In the genomic region with DNA sequence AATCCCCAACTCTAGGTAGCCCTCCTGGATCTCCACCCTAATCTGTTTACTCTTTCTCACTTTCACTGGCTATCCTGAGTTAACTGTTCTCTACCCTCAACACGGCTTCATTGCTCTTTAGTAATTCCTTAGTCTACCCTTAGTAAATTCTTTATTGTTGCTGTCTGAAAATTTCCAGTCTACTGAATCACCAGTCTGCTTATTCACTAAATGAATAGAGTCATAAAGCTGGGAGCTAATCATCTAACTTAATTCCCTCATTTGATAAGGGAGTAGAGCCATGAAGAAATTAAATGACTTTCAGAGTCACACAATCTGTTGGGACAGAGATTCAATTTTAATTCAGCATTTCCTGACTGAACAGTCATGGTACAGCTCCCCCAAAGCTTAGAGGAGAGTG, we compare ENCODE assay signal across 24 cellular contexts.
"Had no signal": no experiment of that assay in that cellular context is flagged by ENCODE, and none has a peak within 500 bp of the region (broad histone marks: within the 10 kb centered on the region; RNA-seq: fewer than 3 reads in every experiment).

No MANE protein-coding gene starts in this region.

- H3K4me1 ChIP-seq: heart right ventricle, stomach, suprapubic skin, transverse colon had no signal

- H3K27me3 Mint-ChIP-seq: activated B cell treated with CpG ODN at 0.5 μM for 24 hours; activated naive CD4-positive, alpha-beta T cell treated with anti-CD3 and anti-CD28 coated beads, Interleukin-2, amount 10 ng/mL, durations not matched to agents 7 days and 5 days; brain; dendritic cell treated with granulocyte-macrophage colony-stimulating factor and Interleukin-4, amounts not matched to agents 40 ng/mL and 50 ng/mL, for 4 days; naive B cell had no signal

- H3K9me3 ChIP-seq: suprapubic skin, transverse colon had no signal

- H3K4me3 ChIP-seq: heart right ventricle, lung, stomach, suprapubic skin, transverse colon had no signal

- H3K4me3 Mint-ChIP-seq: activated B cell treated with CpG ODN at 0.5 μM for 24 hours; activated naive CD4-positive, alpha-beta T cell treated with anti-CD3 and anti-CD28 coated beads, Interleukin-2, amount 10 ng/mL, durations not matched to agents 7 days and 5 days; brain; dendritic cell treated with granulocyte-macrophage colony-stimulating factor and Interleukin-4, amounts not matched to agents 40 ng/mL and 50 ng/mL, for 4 days; naive B cell had no signal

- ATAC-seq: heart right ventricle, left lobe of liver had no signal

- FAIRE-seq: keratinocyte, urothelium cell line had no signal

- H3K27ac Mint-ChIP-seq: activated B cell treated with CpG ODN at 0.5 μM for 24 hours; activated naive CD4-positive, alpha-beta T cell treated with anti-CD3 and anti-CD28 coated beads, Interleukin-2, amount 10 ng/mL, durations not matched to agents 7 days and 5 days; brain; dendritic cell treated with granulocyte-macrophage colony-stimulating factor and Interleukin-4, amounts not matched to agents 40 ng/mL and 50 ng/mL, for 4 days; naive B cell had no signal

- H3K27ac ChIP-seq: heart right ventricle, stomach, suprapubic skin, transverse colon had no signal

- DNase-seq: activated B cell treated with CpG ODN at 0.5 μM for 24 hours; activated CD4-positive, alpha-beta T cell treated with anti-CD3 and anti-CD28 coated beads for 4 hours; activated CD4-positive, alpha-beta T cell treated with anti-CD3 and anti-CD28 coated beads, Interleukin-2, amount 50 U/mL, for 48 hours; activated effector memory CD4-positive, alpha-beta T cell treated with anti-CD3 and anti-CD28 coated beads, Interleukin-2, amount 50 U/mL, for 16 hours; activated naive CD4-positive, alpha-beta T cell treated with anti-CD3 and anti-CD28 coated beads, Interleukin-2, amount 10 ng/mL, durations not matched to agents 7 days and 5 days; caudate nucleus; effector CD4-positive, alpha-beta T cell; erythroblast; foreskin fibroblast; heart right ventricle; naive B cell; nucleus accumbens; retina; stimulated activated CD4-positive, alpha-beta T cell treated with anti-CD3 and anti-CD28 coated beads, Interleukin-1b, Interleukin-23, amount 100 ng/mL, for 48 hours; stomach; T-helper 9 cell; transverse colon had no signal

- H3K27me3 ChIP-seq: heart right ventricle, stomach, suprapubic skin, transverse colon had no signal

- H3K4me1 Mint-ChIP-seq: activated B cell treated with CpG ODN at 0.5 μM for 24 hours; activated naive CD4-positive, alpha-beta T cell treated with anti-CD3 and anti-CD28 coated beads, Interleukin-2, amount 10 ng/mL, durations not matched to agents 7 days and 5 days; brain; naive B cell had no signal
